In genomic region chr18:61333271-61333745, GRCh38 we compare ENCODE assay signal across 8 cellular contexts. TPM values are rescaled to one million over a fixed set of nuclear protein-coding genes. Genes with fewer than 3 reads are reported as not detected.
A peak's percentile ranks its signal among the peaks of the same experiment; 100 is the strongest.
DNase-seq lines count a peak whose midpoint lies in the region; ATAC-seq and TF ChIP-seq lines count a peak whose summit lies in the region.

TSS of gene CDH20 (plus strand) at chr18:61333430.

- H3K9me2 ChIP-seq in SK-N-SH, result no peaks in the 10 kb centered on the region

- no peak within 1 kb of the TSS for H2BK120ac ChIP-seq in neuronal stem cell (ENCODE audit: low read depth, low read length)

- H2AFZ ChIP-seq in SK-N-SH (ENCODE audit: low read depth), result peak within 1 kb of the TSS; percentile 85
- H2AFZ ChIP-seq in neuronal stem cell (ENCODE audit: low read length), result peak within 1 kb of the TSS; percentile 98

- no peak within 1 kb of the TSS for H4K91ac ChIP-seq in neuronal stem cell (ENCODE audit: low read depth, low read length, poor library complexity)

- TF ChIP-seq EP300 in SK-N-SH (IDR thresholded peaks at IDR 0.05; ENCODE audit: borderline replicate concordance in 1 of 2, low read depth in 1 of 2, low read length in 1 of 2), result no peak

- peak within 1 kb of the TSS; percentile 85 for H3K23ac ChIP-seq in neuronal stem cell (ENCODE audit: low read depth, low read length, poor library complexity)

- H3K9me3 ChIP-seq in SK-N-SH, result no peaks in the 10 kb centered on the region
- H3K9me3 ChIP-seq in neuronal stem cell (replicated peaks in 1 of 2; ENCODE audit: control insufficient read depth in 2 of 2, insufficient read depth in 1 of 2, low read depth in 1 of 2, low read length in 2 of 2), result no peaks in the 10 kb centered on the region

- H3K4me2 ChIP-seq in SK-N-SH, result peak within 1 kb of the TSS; percentile 93
- peak within 1 kb of the TSS; percentile 83 for H3K4me2 ChIP-seq in neuronal stem cell (ENCODE audit: insufficient read depth, low read length, poor library complexity, severe bottlenecking)

- H3K4me1 ChIP-seq in SK-N-SH (ENCODE audit: control insufficient read depth in 1 of 2, insufficient read depth in 2 of 2, low read depth in 1 of 2, low read length in 1 of 2) (peaks cover 0 to 8% of the 10 kb centered on the region in 2 experiments; a peak in 1 of 4 replicates), neuronal stem cell (ENCODE audit: control insufficient read depth in 2 of 2, insufficient read depth in 1 of 2, low read depth in 1 of 2, low read length in 2 of 2) (peaks cover 1 to 19% of the 10 kb centered on the region in 2 donors)

- peak within 1 kb of the TSS; percentile 90 for H2BK12ac ChIP-seq in neuronal stem cell (ENCODE audit: low read length)

- POLR2A ChIA-PET in AG04449 (lab: Yijun Ruan, JAX), result no interaction called here
- POLR2A ChIA-PET in SK-N-SH (lab: Yijun Ruan, JAX), result no interaction called here

- CTCF ChIA-PET in AG04449 (lab: Yijun Ruan, JAX), result interaction anchor here (0.9 to 4.8 kb wide), 3 partner anchors 11 to 169 kb away, joined by 3 to 17 read pairs (median 15); no protein-coding TSS in a partner anchor
- CTCF ChIA-PET in SK-N-SH (lab: Yijun Ruan, JAX), result interaction anchor here (0.6 to 3.4 kb wide), 5 partner anchors 11 to 672 kb away, joined by 3 to 25 read pairs (median 4); no protein-coding TSS in a partner anchor

- no peak for ATAC-seq in GM18870 (IDR thresholded peaks at IDR 0.05; ENCODE audit: unreplicated experiment)

- peak within 1 kb of the TSS; percentile 48 for H3K4me3 ChIP-seq in AG04449 (ENCODE audit: low read depth, low read length)
- H3K4me3 ChIP-seq in SK-N-SH (ENCODE audit: low read depth in 2 of 2, low read length in 1 of 2), result peak within 1 kb of the TSS; percentile 66 to 76
- H3K4me3 ChIP-seq in neuronal stem cell (ENCODE audit: low read length in 2 of 2), result peak within 1 kb of the TSS; percentile 79 to 82

- peak within 1 kb of the TSS; percentile 24 for H2BK5ac ChIP-seq in neuronal stem cell (ENCODE audit: low read length)

- H3F3A ChIP-seq in SK-N-SH (replicated peaks; ENCODE audit: insufficient read depth), result no peaks in the 10 kb centered on the region

- H3K36me3 ChIP-seq in SK-N-SH (replicated peaks in 1 of 2; ENCODE audit: control insufficient read depth in 1 of 2, insufficient read depth in 2 of 2, low read length in 1 of 2) (no peaks in the 10 kb centered on the region), neuronal stem cell (replicated peaks in 1 of 2; ENCODE audit: control insufficient read depth in 2 of 2, insufficient read depth in 2 of 2, low read length in 2 of 2) (no peaks in the 10 kb centered on the region)

- TF ChIP-seq CTCF in AG04449 (IDR thresholded peaks at IDR 0.05; ENCODE audit: insufficient read depth, low read length, missing control alignments), result no peak
- TF ChIP-seq CTCF in SK-N-SH (IDR thresholded peaks at IDR 0.05), result no peak

- H4K8ac ChIP-seq in neuronal stem cell (ENCODE audit: low read depth, low read length), result no peak within 1 kb of the TSS

- peak within 1 kb of the TSS; percentile 29; the same call in 1 of the 2 replicates for H3K9ac ChIP-seq in SK-N-SH
- peak within 1 kb of the TSS; percentile 70 for H3K9ac ChIP-seq in neuronal stem cell (ENCODE audit: low read depth, low read length, poor library complexity)

- TF ChIP-seq RAD21 in SK-N-SH (IDR thresholded peaks at IDR 0.05; ENCODE audit: low read length), result no peak

- H3K27me3 ChIP-seq in SK-N-SH (ENCODE audit: insufficient read depth), result no peaks in the 10 kb centered on the region; the same call in 1 of the 2 replicates
- H3K27me3 ChIP-seq in neuronal stem cell (ENCODE audit: control insufficient read depth in 3 of 3, insufficient read depth in 3 of 3, low read depth in 1 of 3, low read length in 3 of 3), result peaks cover 0 to 21% (median 0%) of the 10 kb centered on the region in 3 experiments

- peak within 1 kb of the TSS; percentile 37 for H2BK15ac ChIP-seq in neuronal stem cell (ENCODE audit: low read length)

- no peaks in the 10 kb centered on the region for H3K79me2 ChIP-seq in SK-N-SH (ENCODE audit: insufficient read depth)

- H3K4ac ChIP-seq in neuronal stem cell (ENCODE audit: low read length), result no peak within 1 kb of the TSS

- no peaks in the 10 kb centered on the region for H3K79me1 ChIP-seq in neuronal stem cell (ENCODE audit: low read depth, low read length)

- H2AK5ac ChIP-seq in neuronal stem cell (ENCODE audit: low read depth, low read length), result no peak within 1 kb of the TSS

- H3K18ac ChIP-seq in neuronal stem cell (ENCODE audit: low read length), result peak within 1 kb of the TSS; percentile 89

- no peaks in the 10 kb centered on the region for H4K20me1 ChIP-seq in SK-N-SH (ENCODE audit: insufficient read depth)

- no peak within 1 kb of the TSS for H3K27ac ChIP-seq in SK-N-SH (ENCODE audit: low read depth in 2 of 2, low read length in 1 of 2)
- H3K27ac ChIP-seq in neuronal stem cell (replicated peaks; ENCODE audit: low read length), result no peak within 1 kb of the TSS

- no peak for DNase-seq in AG04449 (ENCODE audit: low read depth, low spot score)
- no peak for DNase-seq in SK-N-SH
- peak; percentile 64 for DNase-seq in globus pallidus (ENCODE audit: low spot score)
- DNase-seq in neuronal stem cell (ENCODE audit: low spot score), result peak; percentile 27
- no peak for DNase-seq in glomerular visceral epithelial cell (ENCODE audit: extremely low spot score)
- DNase-seq in SKM-1 treated with dmso at 0.1 percent for 144 hours (lab: John Stamatoyannopoulos, UW; ENCODE audit: unreplicated experiment), result no peak
- no peak for DNase-seq in activated CD4-positive, alpha-beta T cell treated with anti-CD3 and anti-CD28 coated beads, Interleukin-2, amount 50 U/mL, for 48 hours

- 5% methylated on average over 24 of the region's 32 CpGs for WGBS in SK-N-SH (ENCODE audit: low lambda C conversion rate)
- no CpG with 5 or more reads among the region's 32 CpGs for WGBS in neuronal stem cell (ENCODE audit: extremely low coverage in 2 of 2, insufficient read length in 2 of 2, insufficient replicate concordance in 1 of 2), 2 donors

- peak within 1 kb of the TSS; percentile 71 for H3K14ac ChIP-seq in neuronal stem cell (ENCODE audit: low read length)

TF ChIP-seq in SK-N-SH, 30 proteins besides CTCF, POLR2A, EP300 and RAD21 (continues in another document):
- TF ChIP-seq MEF2A (IDR thresholded peaks at IDR 0.05; ENCODE audit: borderline replicate concordance, low read depth) (no peak), MXI1 (IDR thresholded peaks at IDR 0.05; ENCODE audit: low read depth, low read length) (no peak), RXRA (IDR thresholded peaks at IDR 0.05; ENCODE audit: borderline replicate concordance, low read depth) (no peak), IRF3 (IDR thresholded peaks at IDR 0.05; ENCODE audit: low read depth, low read length) (no peak), ELF1 (IDR thresholded peaks at IDR 0.05) (no peak), POLR2AphosphoS5 (IDR thresholded peaks at IDR 0.05; ENCODE audit: low read depth, low read length) (no peak), GATA2 (CRISPR knock-in tag; IDR thresholded peaks at IDR 0.05) (no peak), CHD2 (IDR thresholded peaks at IDR 0.05; ENCODE audit: low read length, partially characterized antibody) (no peak)
- TF ChIP-seq, protein P1, sequence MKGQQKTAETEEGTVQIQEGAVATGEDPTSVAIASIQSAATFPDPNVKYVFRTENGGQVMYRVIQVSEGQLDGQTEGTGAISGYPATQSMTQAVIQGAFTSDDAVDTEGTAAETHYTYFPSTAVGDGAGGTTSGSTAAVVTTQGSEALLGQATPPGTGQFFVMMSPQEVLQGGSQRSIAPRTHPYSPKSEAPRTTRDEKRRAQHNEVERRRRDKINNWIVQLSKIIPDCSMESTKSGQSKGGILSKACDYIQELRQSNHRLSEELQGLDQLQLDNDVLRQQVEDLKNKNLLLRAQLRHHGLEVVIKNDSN (IDR thresholded peaks at IDR 0.05; ENCODE audit: borderline replicate concordance, low read depth), result no peak
- TF ChIP-seq, protein P2, sequence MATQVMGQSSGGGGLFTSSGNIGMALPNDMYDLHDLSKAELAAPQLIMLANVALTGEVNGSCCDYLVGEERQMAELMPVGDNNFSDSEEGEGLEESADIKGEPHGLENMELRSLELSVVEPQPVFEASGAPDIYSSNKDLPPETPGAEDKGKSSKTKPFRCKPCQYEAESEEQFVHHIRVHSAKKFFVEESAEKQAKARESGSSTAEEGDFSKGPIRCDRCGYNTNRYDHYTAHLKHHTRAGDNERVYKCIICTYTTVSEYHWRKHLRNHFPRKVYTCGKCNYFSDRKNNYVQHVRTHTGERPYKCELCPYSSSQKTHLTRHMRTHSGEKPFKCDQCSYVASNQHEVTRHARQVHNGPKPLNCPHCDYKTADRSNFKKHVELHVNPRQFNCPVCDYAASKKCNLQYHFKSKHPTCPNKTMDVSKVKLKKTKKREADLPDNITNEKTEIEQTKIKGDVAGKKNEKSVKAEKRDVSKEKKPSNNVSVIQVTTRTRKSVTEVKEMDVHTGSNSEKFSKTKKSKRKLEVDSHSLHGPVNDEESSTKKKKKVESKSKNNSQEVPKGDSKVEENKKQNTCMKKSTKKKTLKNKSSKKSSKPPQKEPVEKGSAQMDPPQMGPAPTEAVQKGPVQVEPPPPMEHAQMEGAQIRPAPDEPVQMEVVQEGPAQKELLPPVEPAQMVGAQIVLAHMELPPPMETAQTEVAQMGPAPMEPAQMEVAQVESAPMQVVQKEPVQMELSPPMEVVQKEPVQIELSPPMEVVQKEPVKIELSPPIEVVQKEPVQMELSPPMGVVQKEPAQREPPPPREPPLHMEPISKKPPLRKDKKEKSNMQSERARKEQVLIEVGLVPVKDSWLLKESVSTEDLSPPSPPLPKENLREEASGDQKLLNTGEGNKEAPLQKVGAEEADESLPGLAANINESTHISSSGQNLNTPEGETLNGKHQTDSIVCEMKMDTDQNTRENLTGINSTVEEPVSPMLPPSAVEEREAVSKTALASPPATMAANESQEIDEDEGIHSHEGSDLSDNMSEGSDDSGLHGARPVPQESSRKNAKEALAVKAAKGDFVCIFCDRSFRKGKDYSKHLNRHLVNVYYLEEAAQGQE (IDR thresholded peaks at IDR 0.05; ENCODE audit: low read depth, low read length), result no peak

RNA-seq across cellular contexts. Expression of gene CDH20, which starts in this region (rescaled TPM):
- 1.1 TPM in 2 replicates for polyA plus RNA-seq in SK-N-SH (2012; rRNA removed)
- 1.1 and 1.3 TPM in 2 replicates for polyA plus RNA-seq in SK-N-SH (2012; cell fraction: cytosol; rRNA removed)
- polyA plus RNA-seq in SK-N-SH (2012; cell fraction: nucleus; rRNA removed), result 1.2 TPM in 2 replicates
- 1.0 TPM for polyA plus RNA-seq in neuronal stem cell (2013, experiment 1 of 2)
- 0.93 TPM for polyA plus RNA-seq in neuronal stem cell (2013, experiment 2 of 2)

Comparison
In these comparisons a context has a peak if more than half of its experiments do, and no peak if none do; other contexts are left out.
1. DNase-seq: peak in globus pallidus (single experiment) and neuronal stem cell (single experiment); none in AG04449 (single experiment), SK-N-SH (single experiment), glomerular visceral epithelial cell (single experiment), SKM-1 treated with dmso at 0.1 percent for 144 hours (single experiment) and activated CD4-positive, alpha-beta T cell treated with anti-CD3 and anti-CD28 coated beads, Interleukin-2, amount 50 U/mL, for 48 hours (0 of 2).
2. Peak in every context shown above with its lines, with median percentiles within 50 percentile points of each other: H3K4me3 ChIP-seq.